1 cellular context compared by ENCODE assay signal in the genomic region with DNA sequence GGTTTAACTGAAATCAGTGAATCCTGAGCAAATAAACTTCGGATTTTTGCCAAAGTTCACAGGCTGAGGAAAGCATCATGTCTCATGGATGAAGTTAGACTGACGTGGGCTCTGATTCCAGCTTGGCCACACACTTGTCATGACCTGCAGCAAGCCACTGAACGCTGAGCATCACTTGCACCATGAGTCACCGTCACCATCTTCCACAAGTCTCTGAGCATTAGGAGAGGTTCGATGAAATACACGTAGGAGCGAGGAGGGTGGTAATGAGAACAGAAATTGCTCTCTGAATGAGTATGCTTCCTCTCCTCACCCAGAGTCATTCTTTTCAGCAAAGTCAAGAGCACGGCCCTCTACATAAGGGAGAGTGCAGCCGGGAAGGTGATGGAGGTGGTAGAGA.
TF ChIP-seq lines count a peak whose summit lies in the region.

No MANE protein-coding gene starts in this region.

TF ChIP-seq in HepG2, 621 proteins besides CTCF, POLR2A, EP300 and RAD21 (continued from another document):
- TF ChIP-seq, protein P1, sequence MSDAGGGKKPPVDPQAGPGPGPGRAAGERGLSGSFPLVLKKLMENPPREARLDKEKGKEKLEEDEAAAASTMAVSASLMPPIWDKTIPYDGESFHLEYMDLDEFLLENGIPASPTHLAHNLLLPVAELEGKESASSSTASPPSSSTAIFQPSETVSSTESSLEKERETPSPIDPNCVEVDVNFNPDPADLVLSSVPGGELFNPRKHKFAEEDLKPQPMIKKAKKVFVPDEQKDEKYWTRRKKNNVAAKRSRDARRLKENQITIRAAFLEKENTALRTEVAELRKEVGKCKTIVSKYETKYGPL (CRISPR knock-in tag; IDR thresholded peaks at IDR 0.05), result no peak
- no peak for TF ChIP-seq NFATC3 (CRISPR knock-in tag; IDR thresholded peaks at IDR 0.05)
- TF ChIP-seq, protein P2, sequence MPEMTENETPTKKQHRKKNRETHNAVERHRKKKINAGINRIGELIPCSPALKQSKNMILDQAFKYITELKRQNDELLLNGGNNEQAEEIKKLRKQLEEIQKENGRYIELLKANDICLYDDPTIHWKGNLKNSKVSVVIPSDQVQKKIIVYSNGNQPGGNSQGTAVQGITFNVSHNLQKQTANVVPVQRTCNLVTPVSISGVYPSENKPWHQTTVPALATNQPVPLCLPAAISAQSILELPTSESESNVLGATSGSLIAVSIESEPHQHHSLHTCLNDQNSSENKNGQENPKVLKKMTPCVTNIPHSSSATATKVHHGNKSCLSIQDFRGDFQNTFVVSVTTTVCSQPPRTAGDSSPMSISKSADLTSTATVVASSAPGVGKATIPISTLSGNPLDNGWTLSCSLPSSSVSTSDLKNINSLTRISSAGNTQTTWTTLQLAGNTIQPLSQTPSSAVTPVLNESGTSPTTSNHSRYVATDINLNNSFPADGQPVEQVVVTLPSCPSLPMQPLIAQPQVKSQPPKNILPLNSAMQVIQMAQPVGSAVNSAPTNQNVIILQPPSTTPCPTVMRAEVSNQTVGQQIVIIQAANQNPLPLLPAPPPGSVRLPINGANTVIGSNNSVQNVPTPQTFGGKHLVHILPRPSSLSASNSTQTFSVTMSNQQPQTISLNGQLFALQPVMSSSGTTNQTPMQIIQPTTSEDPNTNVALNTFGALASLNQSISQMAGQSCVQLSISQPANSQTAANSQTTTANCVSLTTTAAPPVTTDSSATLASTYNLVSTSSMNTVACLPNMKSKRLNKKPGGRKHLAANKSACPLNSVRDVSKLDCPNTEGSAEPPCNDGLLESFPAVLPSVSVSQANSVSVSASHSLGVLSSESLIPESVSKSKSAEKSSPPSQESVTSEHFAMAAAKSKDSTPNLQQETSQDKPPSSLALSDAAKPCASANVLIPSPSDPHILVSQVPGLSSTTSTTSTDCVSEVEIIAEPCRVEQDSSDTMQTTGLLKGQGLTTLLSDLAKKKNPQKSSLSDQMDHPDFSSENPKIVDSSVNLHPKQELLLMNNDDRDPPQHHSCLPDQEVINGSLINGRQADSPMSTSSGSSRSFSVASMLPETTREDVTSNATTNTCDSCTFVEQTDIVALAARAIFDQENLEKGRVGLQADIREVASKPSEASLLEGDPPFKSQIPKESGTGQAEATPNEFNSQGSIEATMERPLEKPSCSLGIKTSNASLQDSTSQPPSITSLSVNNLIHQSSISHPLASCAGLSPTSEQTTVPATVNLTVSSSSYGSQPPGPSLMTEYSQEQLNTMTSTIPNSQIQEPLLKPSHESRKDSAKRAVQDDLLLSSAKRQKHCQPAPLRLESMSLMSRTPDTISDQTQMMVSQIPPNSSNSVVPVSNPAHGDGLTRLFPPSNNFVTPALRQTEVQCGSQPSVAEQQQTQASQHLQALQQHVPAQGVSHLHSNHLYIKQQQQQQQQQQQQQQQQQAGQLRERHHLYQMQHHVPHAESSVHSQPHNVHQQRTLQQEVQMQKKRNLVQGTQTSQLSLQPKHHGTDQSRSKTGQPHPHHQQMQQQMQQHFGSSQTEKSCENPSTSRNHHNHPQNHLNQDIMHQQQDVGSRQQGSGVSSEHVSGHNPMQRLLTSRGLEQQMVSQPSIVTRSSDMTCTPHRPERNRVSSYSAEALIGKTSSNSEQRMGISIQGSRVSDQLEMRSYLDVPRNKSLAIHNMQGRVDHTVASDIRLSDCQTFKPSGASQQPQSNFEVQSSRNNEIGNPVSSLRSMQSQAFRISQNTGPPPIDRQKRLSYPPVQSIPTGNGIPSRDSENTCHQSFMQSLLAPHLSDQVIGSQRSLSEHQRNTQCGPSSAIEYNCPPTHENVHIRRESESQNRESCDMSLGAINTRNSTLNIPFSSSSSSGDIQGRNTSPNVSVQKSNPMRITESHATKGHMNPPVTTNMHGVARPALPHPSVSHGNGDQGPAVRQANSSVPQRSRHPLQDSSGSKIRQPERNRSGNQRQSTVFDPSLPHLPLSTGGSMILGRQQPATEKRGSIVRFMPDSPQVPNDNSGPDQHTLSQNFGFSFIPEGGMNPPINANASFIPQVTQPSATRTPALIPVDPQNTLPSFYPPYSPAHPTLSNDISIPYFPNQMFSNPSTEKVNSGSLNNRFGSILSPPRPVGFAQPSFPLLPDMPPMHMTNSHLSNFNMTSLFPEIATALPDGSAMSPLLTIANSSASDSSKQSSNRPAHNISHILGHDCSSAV (CRISPR knock-in tag; IDR thresholded peaks at IDR 0.05; ENCODE audit: borderline replicate concordance), result no peak
- no peak for TF ChIP-seq ZNF20 (CRISPR knock-in tag; IDR thresholded peaks at IDR 0.05)
- no peak for TF ChIP-seq CAMTA2 (CRISPR knock-in tag; IDR thresholded peaks at IDR 0.05; ENCODE audit: borderline replicate concordance)
- TF ChIP-seq NR3C1 (CRISPR knock-in tag; IDR thresholded peaks at IDR 0.05), result no peak
- no peak for TF ChIP-seq RARG (CRISPR knock-in tag; IDR thresholded peaks at IDR 0.05; ENCODE audit: low read depth)
- no peak for TF ChIP-seq ZNF10 (CRISPR knock-in tag; IDR thresholded peaks at IDR 0.05; ENCODE audit: borderline replicate concordance, low read depth)
- TF ChIP-seq ZNF775 (CRISPR knock-in tag; IDR thresholded peaks at IDR 0.05; ENCODE audit: borderline replicate concordance), result no peak
- TF ChIP-seq SIX1 (CRISPR knock-in tag; IDR thresholded peaks at IDR 0.05; ENCODE audit: borderline replicate concordance), result no peak
- no peak for TF ChIP-seq ZNF570 (CRISPR knock-in tag; IDR thresholded peaks at IDR 0.05; ENCODE audit: borderline replicate concordance)
- TF ChIP-seq ZNF678 (CRISPR knock-in tag; IDR thresholded peaks at IDR 0.05), result no peak
- no peak for TF ChIP-seq ZNF251 (CRISPR knock-in tag; IDR thresholded peaks at IDR 0.05)
